In the genomic region with DNA sequence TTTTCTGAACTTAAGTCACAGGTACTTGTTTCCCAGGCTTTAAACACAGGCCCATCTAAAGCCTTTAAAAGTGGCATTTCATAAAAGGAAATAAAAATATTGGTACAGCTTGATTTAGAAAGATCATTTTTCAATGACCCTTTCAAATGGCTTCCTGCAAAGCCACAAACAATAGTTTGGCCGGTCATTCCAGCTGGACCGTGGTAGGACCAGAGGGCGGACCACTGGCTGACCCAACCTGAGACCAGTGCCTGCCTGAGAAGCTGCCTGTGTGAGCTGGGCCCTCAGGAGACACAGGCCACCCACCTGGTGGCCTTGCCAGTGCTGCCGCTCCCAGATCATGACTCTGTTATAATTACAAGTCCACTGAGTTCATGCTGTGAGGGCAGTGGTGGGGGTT, we compare ENCODE assay signal across 21 cellular contexts.
DNase-seq lines count a peak whose midpoint lies in the region; ATAC-seq, FAIRE-seq and TF ChIP-seq lines count a peak whose summit lies in the region.
"Had no signal": no experiment of that assay in that cellular context is flagged by ENCODE, and none has a peak within 500 bp of the region (broad histone marks: within the 10 kb centered on the region; RNA-seq: fewer than 3 reads in every experiment).

No MANE protein-coding gene starts in this region.

- H3K27ac ChIP-seq in cingulate gyrus (ENCODE audit: low read depth, low read length) = peak overlapping the region; percentile 13
- H3K27ac ChIP-seq in tibial artery = peak overlapping the region; percentile 82 to 90

- intact Hi-C loops in tibial artery (cut with DNase I; ENCODE audit: low total_unique reads) = no loop called here

- H3K36me3 ChIP-seq in tibial artery = no peaks in the 10 kb centered on the region

- TF ChIP-seq CTCF in tibial artery (IDR thresholded peaks at IDR 0.05) = no peak

- ATAC-seq in HG03354 (IDR thresholded peaks at IDR 0.05; ENCODE audit: poor library complexity, severe bottlenecking, unreplicated experiment) = no peak
- ATAC-seq: K562 had no signal

- H3K9me3 ChIP-seq in tibial artery = no peaks in the 10 kb centered on the region

- H3K27me3 ChIP-seq in tibial artery = no peaks in the 10 kb centered on the region

- H3K4me3 ChIP-seq in tibial artery = no peak overlapping the region
- H3K4me3 ChIP-seq: K562 had no signal

- FAIRE-seq in urothelium cell line (lab: Jason Lieb, UNC) = no peak
- FAIRE-seq: GM12891, H1, K562 had no signal

- DNase-seq in NCI-H69 (lab: John Stamatoyannopoulos, UW) = peak; percentile 27
- peak; percentile 49 to 74 for DNase-seq in lung microvascular endothelial cell (ENCODE audit: low read depth in 2 of 2)
- DNase-seq in tibial artery = peak; percentile 32 to 74
- no peak for DNase-seq in globus pallidus (ENCODE audit: low spot score)
- no peak for DNase-seq in urothelium cell line (ENCODE audit: low spot score)
- DNase-seq: ACHN; C1 segment of cervical spinal cord; CD8-positive, alpha-beta memory T cell; NCI-H1105 treated with DMSO at 0.1 percent for 48 hours; NCI-H187; NCI-H2107; NCI-H510A treated with DMSO at 0.1 percent for 48 hours; NCI-H82; OCI-M1; RPMI8226; SIG-M5 had no signal

- H3K4me1 ChIP-seq in tibial artery = peaks cover 0 to 33% (median 18%) of the 10 kb centered on the region in 4 donors

Comparison
In these comparisons a context has a peak if more than half of its experiments do, and no peak if none do; other contexts are left out.
1. DNase-seq: peak in NCI-H69 (single experiment), lung microvascular endothelial cell (2 of 2) and tibial artery (2 of 2); none in globus pallidus (single experiment) and urothelium cell line (single experiment).